20 cellular contexts compared by ENCODE assay signal in the genomic region with DNA sequence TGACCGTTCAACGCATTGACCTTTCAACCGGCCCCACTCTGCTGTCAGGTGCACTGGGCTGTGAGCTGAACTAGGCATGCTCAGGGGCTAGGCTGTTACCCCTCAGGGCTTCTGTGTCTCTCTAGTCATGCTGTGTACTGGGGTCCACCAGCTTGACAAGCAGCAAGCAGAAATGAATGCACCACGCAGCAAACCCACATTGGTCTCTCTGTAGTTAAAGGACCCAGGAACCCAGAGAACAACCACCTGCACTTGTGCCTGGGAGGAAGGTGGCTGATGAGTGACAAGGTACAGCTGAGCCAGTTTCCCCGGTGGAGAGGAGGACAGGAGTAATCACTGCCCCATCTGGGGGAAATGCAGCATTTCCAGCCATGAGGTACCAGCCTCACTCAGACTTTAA.
DNase-seq lines count a peak whose midpoint lies in the region; ATAC-seq, FAIRE-seq and TF ChIP-seq lines count a peak whose summit lies in the region.
"Had no signal": no experiment of that assay in that cellular context is flagged by ENCODE, and none has a peak within 500 bp of the region (broad histone marks: within the 10 kb centered on the region; RNA-seq: fewer than 3 reads in every experiment).

No MANE protein-coding gene starts in this region.

- H3K79me2 ChIP-seq in HepG2 (ENCODE audit: insufficient read depth, low read length) = no peaks in the 10 kb centered on the region

- peak; percentile 64 for ATAC-seq in HepG2
- ATAC-seq in right lobe of liver = no peak
- ATAC-seq in left lobe of liver = no peak
- ATAC-seq in stimulated activated naive CD8-positive, alpha-beta T cell treated with anti-CD3 and anti-CD28 coated beads, Interleukin-15, Interleukin-2, amounts not matched to agents 100 U/mL and 50 U/mL, for 24 hours = no peak
- no peak for ATAC-seq in HG03521 (IDR thresholded peaks at IDR 0.05; ENCODE audit: unreplicated experiment)
- ATAC-seq: A549; CD8-positive, alpha-beta T cell; GM23338 had no signal

- FAIRE-seq in HepG2 (lab: Jason Lieb, UNC) (no peak), RCC 7860 (lab: Jason Lieb, UNC) (no peak)
- FAIRE-seq: A549, D721Med, G401.6, GM12891 had no signal

- 0% methylated on average over 4 of the region's 5 CpGs for WGBS in HepG2 (ENCODE audit: low lambda C conversion rate)
- WGBS in right lobe of liver (ENCODE audit: insufficient coverage, low coverage, low lambda C conversion rate, missing lambda C conversion rate) = 73% methylated on average over 2 of the region's 5 CpGs

- in situ Hi-C loops in HepG2 (cut with HindIII; ENCODE audit: extremely low pct_ligation_motif_present, low pct_unique_long_range_greater_than_20kb) = no loop called here

- intact Hi-C loops in HepG2 (cut with micrococcal nuclease; ENCODE audit: unreplicated experiment) = no loop called here
- intact Hi-C loops in right lobe of liver (cut with DNase I) = no loop called here

- H3K4me3 ChIP-seq in HepG2 (replicated peaks in 1 of 3; ENCODE audit: insufficient read depth in 1 of 3, low read depth in 2 of 3, low read length in 3 of 3) (no peak overlapping the region), right lobe of liver (no peak overlapping the region)
- H3K4me3 ChIP-seq: A549, GM23338 had no signal

- peaks cover 1 to 18% of the 10 kb centered on the region in 2 experiments; a peak in 4 of 5 replicates for H3K27me3 ChIP-seq in HepG2 (ENCODE audit: control insufficient read depth in 1 of 2, insufficient read depth in 2 of 2, low read length in 2 of 2)
- no peaks in the 10 kb centered on the region for H3K27me3 ChIP-seq in right lobe of liver
- H3K27me3 ChIP-seq: BE2C had no signal

- H4K20me1 ChIP-seq in HepG2 (ENCODE audit: insufficient read depth, low read length) = no peaks in the 10 kb centered on the region

- CTCF ChIA-PET in HepG2 (lab: Yijun Ruan, JAX; ENCODE audit: low intra/inter-chr PET ratio, low total read pairs) = no interaction called here

- H3K4me1 ChIP-seq in HepG2 (ENCODE audit: insufficient read depth, low read length) = peaks cover 18% of the 10 kb centered on the region
- H3K4me1 ChIP-seq in right lobe of liver = peaks cover 0 to 5% (median 0%) of the 10 kb centered on the region in 4 donors
- H3K4me1 ChIP-seq: A549, BE2C had no signal

- H3K36me3 ChIP-seq in HepG2 (replicated peaks in 1 of 2; ENCODE audit: control insufficient read depth in 1 of 2, insufficient read depth in 2 of 2, low read length in 2 of 2) (no peaks in the 10 kb centered on the region), right lobe of liver (no peaks in the 10 kb centered on the region)
- H3K36me3 ChIP-seq: BE2C had no signal

- no peak for TF ChIP-seq RAD21 in HepG2 (CRISPR knock-in tag; IDR thresholded peaks at IDR 0.05)

- no peak overlapping the region for H3K27ac ChIP-seq in HepG2 (ENCODE audit: extremely low read length, insufficient read depth, low read length)
- H3K27ac ChIP-seq in right lobe of liver = no peak overlapping the region
- H3K27ac ChIP-seq: A549, C4-2B had no signal

- TF ChIP-seq POLR2A in HepG2 (IDR thresholded peaks at IDR 0.05; ENCODE audit: insufficient read depth in 1 of 2, low read depth in 2 of 2, low read length in 2 of 2) = no peak
- no peak for TF ChIP-seq POLR2A in right lobe of liver (IDR thresholded peaks at IDR 0.05)

- POLR2A ChIA-PET in HepG2 (lab: Yijun Ruan, JAX) = no interaction called here

- H3K9me3 ChIP-seq in HepG2 (ENCODE audit: low read length) (no peaks in the 10 kb centered on the region), right lobe of liver (no peaks in the 10 kb centered on the region)
- H3K9me3 ChIP-seq: A549, BE2C had no signal

- TF ChIP-seq EP300 in HepG2 (IDR thresholded peaks at IDR 0.05; ENCODE audit: low read depth in 2 of 2, low read length in 2 of 2) (no peak), HepG2 (CRISPR knock-in tag; IDR thresholded peaks at IDR 0.05; ENCODE audit: borderline replicate concordance) (no peak)

- no peak overlapping the region for H3K4me2 ChIP-seq in HepG2 (ENCODE audit: low read depth, low read length)
- H3K4me2 ChIP-seq: A549, GM23338 had no signal

- TF ChIP-seq CTCF in HepG2 (CRISPR knock-in tag; IDR thresholded peaks at IDR 0.05) = no peak
- no peak for TF ChIP-seq CTCF in right lobe of liver (IDR thresholded peaks at IDR 0.05)

- H2AFZ ChIP-seq in HepG2 (ENCODE audit: low read length) = no peak overlapping the region
- H2AFZ ChIP-seq: GM23338 had no signal

- no peak overlapping the region for H3K9ac ChIP-seq in HepG2 (ENCODE audit: insufficient read depth, low read depth, low read length)

- BruUV-seq in HepG2 (replicated peaks; lab: Mats Ljungman, UMichigan) = no TSS peak

- DNase-seq in HepG2 (ENCODE audit: low spot score) (no peak), right lobe of liver (no peak), left lobe of liver (ENCODE audit: low spot score) (peak; percentile 24), RCC 7860 (ENCODE audit: low spot score) (no peak)
- peak; percentile 30 for DNase-seq in activated CD8-positive, alpha-beta memory T cell treated with anti-CD3 and anti-CD28 coated beads, Interleukin-2, amount 50 U/mL, for 48 hours
- no peak for DNase-seq in stimulated activated naive CD8-positive, alpha-beta T cell treated with anti-CD3 and anti-CD28 coated beads, Interleukin-15, Interleukin-2, amounts not matched to agents 100 U/mL and 50 U/mL, for 24 hours
- DNase-seq: BE2C; CD8-positive, alpha-beta T cell; COR-L47; DMS153; DMS79 treated with DMSO at 0.1 percent for 48 hours; EL; H7 had no signal

TF ChIP-seq in HepG2, 621 proteins besides CTCF, POLR2A, EP300 and RAD21:
- TF ChIP-seq, protein P1, sequence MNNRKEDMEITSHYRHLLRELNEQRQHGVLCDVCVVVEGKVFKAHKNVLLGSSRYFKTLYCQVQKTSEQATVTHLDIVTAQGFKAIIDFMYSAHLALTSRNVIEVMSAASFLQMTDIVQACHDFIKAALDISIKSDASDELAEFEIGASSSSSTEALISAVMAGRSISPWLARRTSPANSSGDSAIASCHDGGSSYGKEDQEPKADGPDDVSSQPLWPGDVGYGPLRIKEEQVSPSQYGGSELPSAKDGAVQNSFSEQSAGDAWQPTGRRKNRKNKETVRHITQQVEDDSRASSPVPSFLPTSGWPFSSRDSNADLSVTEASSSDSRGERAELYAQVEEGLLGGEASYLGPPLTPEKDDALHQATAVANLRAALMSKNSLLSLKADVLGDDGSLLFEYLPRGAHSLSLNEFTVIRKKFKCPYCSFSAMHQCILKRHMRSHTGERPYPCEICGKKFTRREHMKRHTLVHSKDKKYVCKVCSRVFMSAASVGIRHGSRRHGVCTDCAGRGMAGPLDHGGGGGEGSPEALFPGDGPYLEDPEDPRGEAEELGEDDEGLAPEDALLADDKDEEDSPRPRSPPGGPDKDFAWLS (CRISPR knock-in tag; IDR thresholded peaks at IDR 0.05; ENCODE audit: borderline replicate concordance) = no peak
- TF ChIP-seq HNF4A (CRISPR knock-in tag; IDR thresholded peaks at IDR 0.05) = 0 out of 2 replicates have a peak, but pooled peaks have one; percentile 5

Comparison
In these comparisons a context has a peak if more than half of its experiments do, and no peak if none do; other contexts are left out.
1. DNase-seq: peak in activated CD8-positive, alpha-beta memory T cell treated with anti-CD3 and anti-CD28 coated beads, Interleukin-2, amount 50 U/mL, for 48 hours (single experiment) and left lobe of liver (single experiment); none in HepG2 (single experiment), right lobe of liver (0 of 3), stimulated activated naive CD8-positive, alpha-beta T cell treated with anti-CD3 and anti-CD28 coated beads, Interleukin-15, Interleukin-2, amounts not matched to agents 100 U/mL and 50 U/mL, for 24 hours (single experiment) and RCC 7860 (single experiment).